Comparison of ENCODE assay signal across 10 cellular contexts in the genomic region with DNA sequence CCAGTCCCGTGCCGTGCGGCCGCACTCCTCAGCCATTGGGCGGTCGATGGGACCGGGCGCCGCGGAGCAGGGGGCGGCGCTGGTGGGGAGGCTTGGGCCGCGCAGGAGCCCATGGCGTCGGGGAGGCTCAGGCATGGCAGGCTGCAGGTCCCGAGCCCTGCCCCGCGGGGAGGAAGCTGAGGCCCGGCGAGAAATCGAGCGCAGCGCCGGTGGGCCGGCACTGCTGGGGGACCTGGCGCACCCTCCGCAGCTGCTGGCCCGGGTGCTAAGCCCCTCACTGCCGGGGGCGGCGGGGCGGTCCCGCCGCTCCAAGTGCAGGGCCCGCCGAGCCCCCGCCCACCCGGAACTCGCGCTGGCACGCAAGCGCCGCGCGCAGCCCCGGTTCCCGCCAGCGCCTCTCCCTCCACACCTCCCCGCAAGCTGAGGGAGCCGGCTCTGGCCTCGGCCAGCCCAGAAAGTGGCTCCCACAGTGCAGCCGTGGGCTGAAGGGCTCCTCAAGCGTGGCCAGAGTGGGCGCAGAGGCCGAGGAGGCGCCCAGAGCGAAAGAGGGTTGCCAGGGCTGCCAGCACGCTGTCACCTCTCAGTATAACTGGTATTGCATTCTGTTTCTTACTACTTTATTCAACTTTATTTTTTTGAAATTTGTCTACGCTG. TPM values are rescaled to one million over a fixed set of nuclear protein-coding genes. Genes with fewer than 3 reads are reported as not detected.
DNase-seq lines count a peak whose midpoint lies in the region; ATAC-seq, FAIRE-seq and TF ChIP-seq lines count a peak whose summit lies in the region.
"Not testable (repeated sequence)": the region's sequence is repeated elsewhere in the genome, so short reads cannot be mapped to it uniquely, and the experiment has no call there.
"Had no signal": no experiment of that assay in that cellular context is flagged by ENCODE, and none has a peak within 500 bp of the region (broad histone marks: within the 10 kb centered on the region; RNA-seq: fewer than 3 reads in every experiment).

No MANE protein-coding gene starts in this region.

- H2BK15ac ChIP-seq in H1 (ENCODE audit: low read length), result not testable (repeated sequence)

- H3K4ac ChIP-seq in H1 (replicated peaks; ENCODE audit: insufficient read length, low read depth, low read length); trophoblast cell (ENCODE audit: low read depth, low read length): not testable (repeated sequence)

- not testable (repeated sequence) for H2AK5ac ChIP-seq in H1 (ENCODE audit: low read depth, low read length); trophoblast cell (ENCODE audit: low read length)

- not testable (repeated sequence) for TF ChIP-seq CTCF in Calu3 (IDR thresholded peaks at IDR 0.05; ENCODE audit: unreplicated experiment); GM23338 (conservative IDR thresholded peaks at IDR 0.05; ENCODE audit: low read depth in 2 of 2); MM.1S (IDR thresholded peaks at IDR 0.05; ENCODE audit: low read length); H1 (IDR thresholded peaks at IDR 0.05; ENCODE audit: control extremely low read depth in 1 of 3, insufficient read depth in 1 of 3, low read depth in 1 of 3, low read length in 3 of 3)

- not testable (repeated sequence) for FAIRE-seq in H1 (lab: Jason Lieb, UNC)

- peak overlapping the region; percentile 88 for H2BK120ac ChIP-seq in H1 (replicated peaks; ENCODE audit: low read depth, low read length)
- not testable (repeated sequence) for H2BK120ac ChIP-seq in trophoblast cell (ENCODE audit: insufficient read depth, low read length, poor library complexity)

- H3K9me2 ChIP-seq in GM23338 (ENCODE audit: insufficient read depth); MM.1S (replicated peaks; ENCODE audit: insufficient read depth, low read length): not testable (repeated sequence)

- intact Hi-C loops in Calu3 (cut with micrococcal nuclease; ENCODE audit: unreplicated experiment), result not testable (repeated sequence)

- H2BK5ac ChIP-seq in H1 (ENCODE audit: low read depth, low read length), result peak overlapping the region; percentile 82; the same call in 1 of the 2 replicates
- not testable (repeated sequence) for H2BK5ac ChIP-seq in trophoblast cell (ENCODE audit: low read depth, low read length, poor library complexity)

- H3K27ac ChIP-seq in GM23338 (ENCODE audit: low read depth), result 0 out of 2 replicates have a peak overlapping the region, but pooled peaks have one; percentile 75
- not testable (repeated sequence) for H3K27ac ChIP-seq in MM.1S (ENCODE audit: low read length); H1 (ENCODE audit: low read depth, low read length); trophoblast cell (ENCODE audit: low read depth, low read length)

- H3K4me2 ChIP-seq in GM23338 (0 out of 2 replicates have a peak overlapping the region, but pooled peaks have one; percentile 4), MM.1S (ENCODE audit: low read depth, low read length) (peak overlapping the region; percentile 61)
- H3K4me2 ChIP-seq in H1 (ENCODE audit: insufficient read depth in 1 of 2, low read depth in 2 of 2, low read length in 2 of 2); trophoblast cell (ENCODE audit: low read length): not testable (repeated sequence)

- H4K20me1 ChIP-seq in GM23338 (replicated peaks; ENCODE audit: insufficient read depth); MM.1S (ENCODE audit: insufficient read depth, low read length); H1 (replicated peaks in 1 of 2; ENCODE audit: control insufficient read depth in 1 of 2, insufficient read depth in 2 of 2, low read length in 2 of 2): not testable (repeated sequence)

- H2AFZ ChIP-seq in GM23338 (peak overlapping the region; percentile 4; the same call in 1 of the 2 replicates), MM.1S (ENCODE audit: low read length) (peak overlapping the region; percentile 28; the same call in 1 of the 2 replicates)
- H2AFZ ChIP-seq in H1 (ENCODE audit: low read length); trophoblast cell (ENCODE audit: insufficient read depth, low read length, poor library complexity): not testable (repeated sequence)

- H4K12ac ChIP-seq in trophoblast cell (ENCODE audit: low read depth, low read length), result not testable (repeated sequence)

- not testable (repeated sequence) for H3F3A ChIP-seq in GM23338 (replicated peaks; ENCODE audit: low read depth); MM.1S (ENCODE audit: insufficient read depth, low read length)

- not testable (repeated sequence) for H3K27me3 ChIP-seq in GM23338 (ENCODE audit: insufficient read depth); H1 (replicated peaks in 1 of 4; ENCODE audit: control insufficient read depth in 3 of 4, extremely low read depth in 1 of 4, insufficient read depth in 3 of 4, low read length in 3 of 4); trophoblast cell (ENCODE audit: insufficient read depth, low read length)
- peaks cover 16% of the 10 kb centered on the region for H3K27me3 ChIP-seq in MM.1S (replicated peaks; ENCODE audit: insufficient read depth, low read length)

- not testable (repeated sequence) for H3K79me2 ChIP-seq in GM23338 (replicated peaks; ENCODE audit: insufficient read depth); MM.1S (ENCODE audit: low read length); H1 (ENCODE audit: control insufficient read depth in 1 of 2, insufficient read depth in 2 of 2, low read length in 2 of 2); trophoblast cell (ENCODE audit: control insufficient read depth, insufficient read depth, low read length, poor library complexity)

- not testable (repeated sequence) for ATAC-seq in GM23338
- ATAC-seq in HG02981 (IDR thresholded peaks at IDR 0.05; ENCODE audit: unreplicated experiment), result peak; percentile 38
- ATAC-seq in activated CD8-positive, alpha-beta memory T cell treated with anti-CD3 and anti-CD28 coated beads, Interleukin-2, amount 10 ng/mL, durations not matched to agents 7 days and 5 days, result peak; percentile 33

- peak overlapping the region; percentile 91; the same call in 1 of the 2 replicates for H2BK12ac ChIP-seq in H1 (ENCODE audit: low read depth, low read length)
- not testable (repeated sequence) for H2BK12ac ChIP-seq in trophoblast cell (ENCODE audit: low read length)

- not testable (repeated sequence) for H3K9me3 ChIP-seq in MM.1S (replicated peaks; ENCODE audit: insufficient read depth, low read length); H1 (ENCODE audit: insufficient read depth in 2 of 2, low read depth in 1 of 2, low read length in 1 of 2); trophoblast cell (ENCODE audit: insufficient read depth, low read depth, low read length)

- H4K91ac ChIP-seq in H1 (replicated peaks; ENCODE audit: insufficient read length, low read length), result not testable (repeated sequence)
- H4K91ac ChIP-seq in trophoblast cell (ENCODE audit: low read depth, low read length), result peak overlapping the region; percentile 10

- TF ChIP-seq EP300 in H1 (IDR thresholded peaks at IDR 0.05; ENCODE audit: borderline replicate concordance in 1 of 2, low read depth in 2 of 2, low read length in 2 of 2), result not testable (repeated sequence)

- H3K9me3 Mint-ChIP-seq in Calu3 (ENCODE audit: low read depth, unreplicated experiment); activated CD8-positive, alpha-beta memory T cell treated with anti-CD3 and anti-CD28 coated beads, Interleukin-2, amount 10 ng/mL, durations not matched to agents 7 days and 5 days (ENCODE audit: low read depth): not testable (repeated sequence)
- peaks cover 12% of the 10 kb centered on the region for H3K9me3 Mint-ChIP-seq in GM23338

- H3K14ac ChIP-seq in H1 (ENCODE audit: insufficient read length); trophoblast cell (ENCODE audit: low read length): not testable (repeated sequence)

- H3K79me1 ChIP-seq in H1 (ENCODE audit: low read depth, low read length); trophoblast cell (ENCODE audit: low read length): not testable (repeated sequence)

- not testable (repeated sequence) for H3K27me3 Mint-ChIP-seq in Calu3 (ENCODE audit: unreplicated experiment); GM23338 (ENCODE audit: insufficient read depth, low read depth, poor library complexity); activated CD8-positive, alpha-beta memory T cell treated with anti-CD3 and anti-CD28 coated beads, Interleukin-2, amount 10 ng/mL, durations not matched to agents 7 days and 5 days

- H3K23me2 ChIP-seq in H1 (ENCODE audit: low read depth, low read length), result not testable (repeated sequence)

- H3K4me1 Mint-ChIP-seq in Calu3 (ENCODE audit: low read depth, unreplicated experiment), result peaks cover 33% of the 10 kb centered on the region
- H3K4me1 Mint-ChIP-seq in GM23338, result peaks cover 10% of the 10 kb centered on the region
- not testable (repeated sequence) for H3K4me1 Mint-ChIP-seq in activated CD8-positive, alpha-beta memory T cell treated with anti-CD3 and anti-CD28 coated beads, Interleukin-2, amount 10 ng/mL, durations not matched to agents 7 days and 5 days

- H4K8ac ChIP-seq in H1 (ENCODE audit: extremely low read depth, insufficient read depth, low read length); trophoblast cell (ENCODE audit: low read depth, low read length): not testable (repeated sequence)

- H3K9ac ChIP-seq in MM.1S (ENCODE audit: low read length), result peak overlapping the region; percentile 27; the same call in 1 of the 2 replicates
- H3K9ac ChIP-seq in H1 (replicated peaks in 1 of 4; ENCODE audit: extremely low read depth in 1 of 4, low read depth in 3 of 4, low read length in 3 of 4); trophoblast cell (ENCODE audit: low read length): not testable (repeated sequence)

- peak overlapping the region; percentile 80 for H3K27ac Mint-ChIP-seq in Calu3 (ENCODE audit: unreplicated experiment)
- H3K27ac Mint-ChIP-seq in GM23338, result not testable (repeated sequence)
- peak overlapping the region; percentile 36 for H3K27ac Mint-ChIP-seq in activated CD8-positive, alpha-beta memory T cell treated with anti-CD3 and anti-CD28 coated beads, Interleukin-2, amount 10 ng/mL, durations not matched to agents 7 days and 5 days

- H3K4me3 ChIP-seq in GM23338; H1 (ENCODE audit: extremely low read depth in 1 of 4, insufficient read depth in 2 of 4, low read depth in 3 of 4, low read length in 4 of 4); trophoblast cell (ENCODE audit: low read depth, low read length): not testable (repeated sequence)
- peak overlapping the region; percentile 29; the same call in 1 of the 2 replicates for H3K4me3 ChIP-seq in MM.1S (ENCODE audit: low read length)

- not testable (repeated sequence) for H3K4me1 ChIP-seq in GM23338 (ENCODE audit: insufficient read depth); MM.1S (ENCODE audit: low read length); H1 (replicated peaks in 1 of 4; ENCODE audit: control insufficient read depth in 3 of 4, insufficient read depth in 4 of 4, low read length in 3 of 4); trophoblast cell (ENCODE audit: control insufficient read depth in 1 of 2, insufficient read depth in 2 of 2, low read length in 2 of 2)

- POLR2A ChIA-PET in H1 (lab: Charles Lee; ENCODE audit: partially characterized antibody), result interaction anchor here (0.6 to 1.7 kb wide), 5 partner anchors 10 to 1367 kb away, joined by 3 to 5 read pairs (median 3); a partner anchor contains a TSS

- not testable (repeated sequence) for TF ChIP-seq RAD21 in H1 (IDR thresholded peaks at IDR 0.05 in 1 of 2, conservative IDR thresholded peaks at IDR 0.05 in 1 of 2; ENCODE audit: low read depth in 2 of 2, low read length in 2 of 2)

- H3K36me3 Mint-ChIP-seq in Calu3 (ENCODE audit: insufficient read depth, unreplicated experiment); activated CD8-positive, alpha-beta memory T cell treated with anti-CD3 and anti-CD28 coated beads, Interleukin-2, amount 10 ng/mL, durations not matched to agents 7 days and 5 days: not testable (repeated sequence)
- H3K36me3 Mint-ChIP-seq in GM23338 (ENCODE audit: low read depth), result peaks cover 15% of the 10 kb centered on the region

- CTCF ChIA-PET in Calu3 (lab: Charles Lee); activated CD8-positive, alpha-beta memory T cell treated with anti-CD3 and anti-CD28 coated beads, Interleukin-2, amount 10 ng/mL, durations not matched to agents 7 days and 5 days (lab: Charles Lee): not testable (repeated sequence)
- CTCF ChIA-PET in H1 (lab: Charles Lee; ENCODE audit: partially characterized antibody), result interaction anchor here (1.0 to 1.2 kb wide), 3 partner anchors 15 to 31 kb away, joined by 3 read pairs; no protein-coding TSS in a partner anchor

- not testable (repeated sequence) for H3K36me3 ChIP-seq in GM23338 (ENCODE audit: insufficient read depth); MM.1S (replicated peaks; ENCODE audit: insufficient read depth, low read length); H1 (ENCODE audit: control insufficient read depth in 2 of 4, insufficient read depth in 4 of 4, low read length in 3 of 4); trophoblast cell (ENCODE audit: control insufficient read depth in 1 of 2, insufficient read depth in 2 of 2, low read length in 2 of 2)

- not testable (repeated sequence) for DNase-seq in Calu3; GM23338 (ENCODE audit: low spot score); activated CD8-positive, alpha-beta memory T cell treated with anti-CD3 and anti-CD28 coated beads, Interleukin-2, amount 10 ng/mL, durations not matched to agents 7 days and 5 days; H1 (ENCODE audit: low read depth in 1 of 2, low spot score in 2 of 2)
- peak; percentile 55 for DNase-seq in MM.1S
- DNase-seq in lung microvascular endothelial cell (ENCODE audit: low read depth in 2 of 2), result peak; percentile 4 to 6
- DNase-seq in trophoblast cell, result peak; percentile 41 to 66

- not testable (repeated sequence) for BruUV-seq in Calu3 (replicated peaks; lab: Mats Ljungman, UMichigan)

- H3K18ac ChIP-seq in H1 (ENCODE audit: extremely low read depth, low read length); trophoblast cell (ENCODE audit: low read length): not testable (repeated sequence)

- H3K4me3 Mint-ChIP-seq in Calu3 (ENCODE audit: low read depth, unreplicated experiment); GM23338: not testable (repeated sequence)
- H3K4me3 Mint-ChIP-seq in activated CD8-positive, alpha-beta memory T cell treated with anti-CD3 and anti-CD28 coated beads, Interleukin-2, amount 10 ng/mL, durations not matched to agents 7 days and 5 days, result peak overlapping the region; percentile 31

- WGBS in H1 (ENCODE audit: extremely low coverage in 1 of 2, insufficient coverage in 1 of 2, insufficient read length in 1 of 2, insufficient replicate concordance in 2 of 2, low coverage in 1 of 2, low lambda C conversion rate in 2 of 2, missing lambda C conversion rate in 1 of 2), 2 experiments, result 98% methylated on average over 22 of the region's 60 CpGs; no CpG with 5 or more reads in 1 of the 2 experiments
- WGBS in trophoblast cell (ENCODE audit: extremely low coverage, insufficient coverage, insufficient read length), result no CpG with 5 or more reads among the region's 60 CpGs

- H4K5ac ChIP-seq in H1 (ENCODE audit: insufficient read length, low read depth, low read length), result not testable (repeated sequence)

- not testable (repeated sequence) for H3K23ac ChIP-seq in H1 (ENCODE audit: insufficient read length); trophoblast cell (ENCODE audit: low read length)

- TF ChIP-seq POLR2A in H1 (IDR thresholded peaks at IDR 0.05; ENCODE audit: control extremely low read depth in 1 of 2, low read depth in 2 of 2, low read length in 2 of 2), result not testable (repeated sequence)

- H2BK20ac ChIP-seq in H1 (ENCODE audit: low read length), result peak overlapping the region; percentile 76; the same call in 1 of the 2 replicates

- H3K56ac ChIP-seq in H1 (replicated peaks; ENCODE audit: insufficient read length, low read depth, low read length), result not testable (repeated sequence)

RNA-seq across cellular contexts. Expression of a gene that starts 14.3 kb away (rescaled TPM):
- total RNA-seq in Calu3 (2022) (22.6 and 28.3 TPM in 2 replicates), lung microvascular endothelial cell (not detected in 2 replicates)
- 0.80 and 5.8 TPM in 2 replicates for total RNA-seq in GM23338 (2014; rRNA removed; shearing (Covaris generic))
- polyA plus RNA-seq in GM23338 (2016; fragmentation: Nextera tagmentation; extraction: Ambion mirVana) (0.92 and 1.1 TPM in 2 replicates), H1 (2011; rRNA removed) (0.47 and 0.49 TPM in 2 replicates)
- 1 to 10 TPM; 1.0 to 1.4 TPM for total RNA-seq in activated CD8-positive, alpha-beta memory T cell treated with anti-CD3 and anti-CD28 coated beads, Interleukin-2, amount 10 ng/mL, durations not matched to agents 7 days and 5 days
- 1.9 and 2.3 TPM in 2 replicates for total RNA-seq in H1 (2021; fragmentation: NEBNext Ultra II Directional; extraction: Animal tissue kit (Norgen Biotek cat#: 25700))
- polyA plus RNA-seq in H1 (2011; cell fraction: cytosol; rRNA removed), result 1.1 TPM
- polyA plus RNA-seq in H1 (2011; cell fraction: nucleus; rRNA removed), result 0.87 TPM
- polyA plus RNA-seq in H1 (2012, experiment 1 of 2), result 0.91 to 1.5 TPM (median 1.3 TPM) in 4 replicates
- 0.14 TPM for polyA plus RNA-seq in H1 (2012, experiment 2 of 2)
- 0.97 TPM for polyA plus RNA-seq in H1 (2013, experiment 1 of 2)
- polyA plus RNA-seq in H1 (2013, experiment 2 of 2), result 0.68 TPM
- 1.6 and 2.1 TPM in 2 replicates for polyA minus RNA-seq in H1 (2011; rRNA and poly(A)+ RNA removed)
- 1.8 TPM for polyA minus RNA-seq in H1 (2011; cell fraction: cytosol; rRNA and poly(A)+ RNA removed)
- 2.1 TPM for polyA minus RNA-seq in H1 (2011; cell fraction: nucleus; rRNA and poly(A)+ RNA removed)
- 3.2 and 3.5 TPM in 2 replicates for polyA plus RNA-seq in trophoblast cell (2013)
- total RNA-seq: CD8-positive, alpha-beta T cell; RPMI7951 had no signal
